In the genomic region with DNA sequence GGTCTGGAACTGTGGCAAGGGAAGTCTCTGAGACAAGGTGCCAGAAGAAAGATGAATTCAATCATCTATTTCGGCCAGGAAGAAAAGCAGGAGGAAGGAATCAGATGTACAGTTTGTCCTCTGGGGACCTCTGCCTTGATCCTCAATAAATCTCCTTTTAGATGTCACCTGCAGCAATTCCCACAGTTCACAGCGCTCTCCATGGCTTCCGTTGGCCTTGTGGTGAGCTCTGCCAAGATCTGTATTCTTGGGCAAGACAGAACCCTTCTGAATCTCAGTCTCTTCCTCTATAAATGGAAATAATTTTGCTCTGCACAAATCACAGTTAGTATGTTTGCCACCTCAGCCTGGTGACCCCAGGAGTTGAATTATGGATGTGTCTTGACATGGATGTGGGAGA, we compare ENCODE assay signal across 11 cellular contexts. TPM values are rescaled to one million over a fixed set of nuclear protein-coding genes. Genes with fewer than 3 reads are reported as not detected.
"Had no signal": no experiment of that assay in that cellular context is flagged by ENCODE, and none has a peak within 500 bp of the region (broad histone marks: within the 10 kb centered on the region; RNA-seq: fewer than 3 reads in every experiment).

No MANE protein-coding gene starts in this region.

RNA-seq across cellular contexts. Expression of gene PRSS3, which starts 8.8 kb away (rescaled TPM):
- total RNA-seq: activated B cell treated with CpG ODN at 0.5 μM for 24 hours; activated CD4-positive, alpha-beta memory T cell treated with anti-CD3 and anti-CD28 coated beads for 36 hours; activated CD4-positive, alpha-beta memory T cell treated with anti-CD3 and anti-CD28 coated beads, Interleukin-2, amount 10 ng/mL, durations not matched to agents 7 days and 5 days; activated CD4-positive, alpha-beta T cell treated with anti-CD3 and anti-CD28 coated beads for 36 hours; activated CD4-positive, alpha-beta T cell treated with anti-CD3 and anti-CD28 coated beads, Interleukin-2, amount 10 ng/mL, durations not matched to agents 24 days and 14 days; activated CD4-positive, alpha-beta T cell treated with anti-CD3 and anti-CD28 coated beads, Interleukin-2, amount 10 ng/mL, durations not matched to agents 7 days and 5 days; activated CD8-positive, alpha-beta memory T cell treated with anti-CD3 and anti-CD28 coated beads, Interleukin-2, amount 10 ng/mL, durations not matched to agents 7 days and 5 days; activated CD8-positive, alpha-beta T cell treated with anti-CD3 and anti-CD28 coated beads for 36 hours; activated CD8-positive, alpha-beta T cell treated with anti-CD3 and anti-CD28 coated beads, Interleukin-2, amount 10 ng/mL, durations not matched to agents 7 days and 5 days; T-helper 1 cell treated with Interleukin-12 subunit alpha and Interleukin-12 subunit beta and Interleukin-4 antibody, amounts not matched to agents 30 ng/mL and 1 ng/mL, for 36 hours; T-helper 17 cell had no signal
